ENCODE assay signal across 8 cellular contexts in genomic region chr2:73926493-73927327, GRCh38.
DNase-seq lines count a peak whose midpoint lies in the region; ATAC-seq and FAIRE-seq lines count a peak whose summit lies in the region.

Gene DGUOK, plus strand, starts transcription at chr2:73926880. Its CDS starts 31 bp downstream, at chr2:73926911.

- peak within 1 kb of the TSS; percentile 96 to 98 for H3K27ac Mint-ChIP-seq in effector memory CD8-positive, alpha-beta T cell

- peak within 1 kb of the TSS; percentile 82 to 87 for H3K4me3 Mint-ChIP-seq in effector memory CD8-positive, alpha-beta T cell

- no peaks in the 10 kb centered on the region for H3K27me3 Mint-ChIP-seq in effector memory CD8-positive, alpha-beta T cell

- H3K36me3 Mint-ChIP-seq in effector memory CD8-positive, alpha-beta T cell (ENCODE audit: insufficient read depth), result peaks cover 17% of the 10 kb centered on the region

- peak; percentile 97 for ATAC-seq in GM21367 (IDR thresholded peaks at IDR 0.05; ENCODE audit: unreplicated experiment)
- ATAC-seq in effector memory CD8-positive, alpha-beta T cell (replicated peaks), result peak; percentile 99

- H3K9me3 Mint-ChIP-seq in effector memory CD8-positive, alpha-beta T cell, result no peaks in the 10 kb centered on the region

- H3K4me1 Mint-ChIP-seq in effector memory CD8-positive, alpha-beta T cell (ENCODE audit: low read depth in 2 of 2), result peaks cover 29 to 39% of the 10 kb centered on the region in 2 donors

- peak; percentile 96 for DNase-seq in COLO829 (ENCODE audit: low spot score)
- DNase-seq in HTR-8/SVneo (ENCODE audit: insufficient read length, low spot score), result peak; percentile 99
- peak; percentile 99 for DNase-seq in NOMO-1 treated with dmso at 0.1 percent for 144 hours (lab: John Stamatoyannopoulos, UW; ENCODE audit: unreplicated experiment)
- DNase-seq in activated CD8-positive, alpha-beta memory T cell treated with anti-CD3 and anti-CD28 coated beads for 48 hours (ENCODE audit: low read depth in 2 of 3, low spot score in 2 of 3), result peak; percentile 76 to 94 (median 91)
- peak; percentile 94 to 97 (median 96) for DNase-seq in effector memory CD8-positive, alpha-beta T cell
- DNase-seq in medulla oblongata (ENCODE audit: extremely low spot score), result peak; percentile 99
- DNase-seq in stimulated activated CD8-positive, alpha-beta memory T cell treated with anti-CD3 and anti-CD28 coated beads, Interleukin-12 subunit alpha, Interleukin-12 subunit beta, amount 100 ng/mL, for 1 hour (ENCODE audit: low read depth), result peak; percentile 93

- peak; percentile 99 for FAIRE-seq in HTR-8/SVneo (lab: Jason Lieb, UNC)

Comparison
In these comparisons a context has a peak if more than half of its experiments do, and no peak if none do; other contexts are left out.
1. Peak in every context shown above with its lines: DNase-seq and ATAC-seq.